23 cellular contexts compared by ENCODE assay signal in genomic region chr20:2446845-2447244, GRCh38. TPM values are rescaled to one million over a fixed set of nuclear protein-coding genes. Genes with fewer than 3 reads are reported as not detected.
DNase-seq lines count a peak whose midpoint lies in the region; ATAC-seq, FAIRE-seq and TF ChIP-seq lines count a peak whose summit lies in the region.
"Had no signal": no experiment of that assay in that cellular context is flagged by ENCODE, and none has a peak within 500 bp of the region (broad histone marks: within the 10 kb centered on the region; RNA-seq: fewer than 3 reads in every experiment).

No MANE protein-coding gene starts in this region.

- H4K5ac ChIP-seq in H1 (ENCODE audit: insufficient read length, low read depth, low read length) = no peak overlapping the region

- H3K36me3 ChIP-seq in H1 (ENCODE audit: control insufficient read depth in 2 of 4, insufficient read depth in 4 of 4, low read length in 3 of 4) (no peaks in the 10 kb centered on the region), trophoblast cell (ENCODE audit: control insufficient read depth in 1 of 2, insufficient read depth in 2 of 2, low read length in 2 of 2) (no peaks in the 10 kb centered on the region)

- DNase-seq in NOMO-1 (lab: John Stamatoyannopoulos, UW; ENCODE audit: unreplicated experiment in 2 of 2) (peak; percentile 14 to 34), NOMO-1 treated with dmso at 0.1 percent for 144 hours (lab: John Stamatoyannopoulos, UW; ENCODE audit: unreplicated experiment) (no peak), NCI-H524 treated with DMSO at 0.1 percent for 48 hours (lab: John Stamatoyannopoulos, UW) (peak; percentile 70), H1 (ENCODE audit: low read depth in 1 of 2, low spot score in 2 of 2) (no peak), trophoblast cell (no peak), OCI-M2 (lab: John Stamatoyannopoulos, UW; ENCODE audit: unreplicated experiment) (no peak), DMS153 (lab: John Stamatoyannopoulos, UW) (no peak)
- DNase-seq: activated CD4-positive, alpha-beta T cell treated with anti-CD3 and anti-CD28 coated beads for 36 hours; activated gamma-delta T cell treated with Interleukin-2 at 50 U/mL for 16 hours; activated T-cell treated with anti-CD3 and anti-CD28 coated beads, Interleukin-2, amount 50 U/mL, for 24 hours; body of pancreas; DMS79 treated with DMSO at 0.1 percent for 48 hours; glutamatergic neuron; mammary epithelial cell; NCI-H1436 treated with DMSO at 0.1 percent for 48 hours; NCI-H510A; psoas muscle; SK-N-SH; small intestine; stimulated activated CD4-positive, alpha-beta T cell treated with anti-CD3 and anti-CD28 coated beads, Interleukin-1b, Interleukin-23, amount 100 ng/mL, for 48 hours; T-helper 17 cell had no signal

- H2BK5ac ChIP-seq in H1 (ENCODE audit: low read depth, low read length) (no peak overlapping the region), trophoblast cell (ENCODE audit: low read depth, low read length, poor library complexity) (no peak overlapping the region)

- no peak overlapping the region for H3K4me3 ChIP-seq in H1 (ENCODE audit: extremely low read depth in 1 of 4, insufficient read depth in 2 of 4, low read depth in 3 of 4, low read length in 4 of 4)
- H3K4me3 ChIP-seq in trophoblast cell (ENCODE audit: low read depth, low read length) = no peak overlapping the region
- H3K4me3 ChIP-seq: body of pancreas, psoas muscle had no signal

- POLR2A ChIA-PET in H1 (lab: Charles Lee; ENCODE audit: partially characterized antibody) = interaction anchor here (1.2 kb wide), 1 partner anchor 22 kb away, joined by 3 read pairs; no protein-coding TSS in a partner anchor

- no peaks in the 10 kb centered on the region for H3K23me2 ChIP-seq in H1 (ENCODE audit: low read depth, low read length)

- CTCF ChIA-PET in H1 (lab: Charles Lee; ENCODE audit: partially characterized antibody) = interaction anchor here (0.7 to 3.1 kb wide), 5 partner anchors 17 to 239 kb away, joined by 3 to 21 read pairs (median 4); no protein-coding TSS in a partner anchor

- ATAC-seq in HG02571 (IDR thresholded peaks at IDR 0.05; ENCODE audit: unreplicated experiment) = no peak
- ATAC-seq: activated CD4-positive, alpha-beta T cell treated with anti-CD3 and anti-CD28 coated beads for 36 hours; body of pancreas; psoas muscle; T-helper 17 cell had no signal

- H4K8ac ChIP-seq in H1 (ENCODE audit: extremely low read depth, insufficient read depth, low read length) = no peak overlapping the region
- H4K8ac ChIP-seq in trophoblast cell (ENCODE audit: low read depth, low read length) = no peak overlapping the region

- H2BK12ac ChIP-seq in H1 (ENCODE audit: low read depth, low read length) (no peak overlapping the region), trophoblast cell (ENCODE audit: low read length) (no peak overlapping the region)

- H3K79me2 ChIP-seq in H1 (ENCODE audit: control insufficient read depth in 1 of 2, insufficient read depth in 2 of 2, low read length in 2 of 2) (no peaks in the 10 kb centered on the region), trophoblast cell (ENCODE audit: control insufficient read depth, insufficient read depth, low read length, poor library complexity) (no peaks in the 10 kb centered on the region)

- H3K79me1 ChIP-seq in H1 (ENCODE audit: low read depth, low read length) = no peaks in the 10 kb centered on the region
- no peaks in the 10 kb centered on the region for H3K79me1 ChIP-seq in trophoblast cell (ENCODE audit: low read length)

- FAIRE-seq in H1 (lab: Jason Lieb, UNC) = peak; percentile 48
- FAIRE-seq: A204.1, small intestine had no signal

- H3K9ac ChIP-seq in H1 (replicated peaks in 1 of 4; ENCODE audit: extremely low read depth in 1 of 4, low read depth in 3 of 4, low read length in 3 of 4) = no peak overlapping the region
- no peak overlapping the region for H3K9ac ChIP-seq in trophoblast cell (ENCODE audit: low read length)
- H3K9ac ChIP-seq: SK-N-SH had no signal

- H4K20me1 ChIP-seq in H1 (replicated peaks in 1 of 2; ENCODE audit: control insufficient read depth in 1 of 2, insufficient read depth in 2 of 2, low read length in 2 of 2) = no peaks in the 10 kb centered on the region

- 78% methylated on average over 4 of the region's 4 CpGs; no CpG with 5 or more reads in 1 of the 2 experiments for WGBS in H1 (ENCODE audit: extremely low coverage in 1 of 2, insufficient coverage in 1 of 2, insufficient read length in 1 of 2, insufficient replicate concordance in 2 of 2, low coverage in 1 of 2, low lambda C conversion rate in 2 of 2, missing lambda C conversion rate in 1 of 2), 2 experiments
- no CpG with 5 or more reads among the region's 4 CpGs for WGBS in trophoblast cell (ENCODE audit: extremely low coverage, insufficient coverage, insufficient read length)

- H2BK15ac ChIP-seq in H1 (ENCODE audit: low read length) = no peak overlapping the region

- no peak for TF ChIP-seq CTCF in H1 (IDR thresholded peaks at IDR 0.05; ENCODE audit: control extremely low read depth in 1 of 3, insufficient read depth in 1 of 3, low read depth in 1 of 3, low read length in 3 of 3)

- no peak overlapping the region for H3K14ac ChIP-seq in H1 (ENCODE audit: insufficient read length)
- H3K14ac ChIP-seq in trophoblast cell (ENCODE audit: low read length) = no peak overlapping the region

- TF ChIP-seq RAD21 in H1 (IDR thresholded peaks at IDR 0.05 in 1 of 2, conservative IDR thresholded peaks at IDR 0.05 in 1 of 2; ENCODE audit: low read depth in 2 of 2, low read length in 2 of 2) = no peak

- no peak overlapping the region for H3K18ac ChIP-seq in H1 (ENCODE audit: extremely low read depth, low read length)
- no peak overlapping the region for H3K18ac ChIP-seq in trophoblast cell (ENCODE audit: low read length)

- H3K9me3 ChIP-seq in H1 (ENCODE audit: insufficient read depth in 2 of 2, low read depth in 1 of 2, low read length in 1 of 2) (no peaks in the 10 kb centered on the region), trophoblast cell (ENCODE audit: insufficient read depth, low read depth, low read length) (peaks cover 1% of the 10 kb centered on the region)
- H3K9me3 ChIP-seq: body of pancreas, psoas muscle, SK-N-SH had no signal

- TF ChIP-seq POLR2A in H1 (IDR thresholded peaks at IDR 0.05; ENCODE audit: control extremely low read depth in 1 of 2, low read depth in 2 of 2, low read length in 2 of 2) = no peak

- H2AK5ac ChIP-seq in H1 (ENCODE audit: low read depth, low read length) (no peak overlapping the region), trophoblast cell (ENCODE audit: low read length) (no peak overlapping the region)

- H4K91ac ChIP-seq in H1 (replicated peaks; ENCODE audit: insufficient read length, low read length) (no peak overlapping the region), trophoblast cell (ENCODE audit: low read depth, low read length) (no peak overlapping the region)

- H3K4me1 ChIP-seq in H1 (replicated peaks in 1 of 4; ENCODE audit: control insufficient read depth in 3 of 4, insufficient read depth in 4 of 4, low read length in 3 of 4) (peaks cover 0 to 4% (median 0%) of the 10 kb centered on the region in 4 experiments; a peak in 1 of 7 replicates), trophoblast cell (ENCODE audit: control insufficient read depth in 1 of 2, insufficient read depth in 2 of 2, low read length in 2 of 2) (no peaks in the 10 kb centered on the region)
- H3K4me1 ChIP-seq: body of pancreas, psoas muscle had no signal

- H3K56ac ChIP-seq in H1 (replicated peaks; ENCODE audit: insufficient read length, low read depth, low read length) = no peak overlapping the region

- H4K12ac ChIP-seq in trophoblast cell (ENCODE audit: low read depth, low read length) = no peak overlapping the region

- H3K27ac ChIP-seq in H1 (ENCODE audit: low read depth, low read length) = no peak overlapping the region
- no peak overlapping the region for H3K27ac ChIP-seq in trophoblast cell (ENCODE audit: low read depth, low read length)
- H3K27ac ChIP-seq: body of pancreas, psoas muscle had no signal

- TF ChIP-seq EP300 in H1 (IDR thresholded peaks at IDR 0.05; ENCODE audit: borderline replicate concordance in 1 of 2, low read depth in 2 of 2, low read length in 2 of 2) = no peak

- no peak overlapping the region for H3K4ac ChIP-seq in H1 (replicated peaks; ENCODE audit: insufficient read length, low read depth, low read length)
- H3K4ac ChIP-seq in trophoblast cell (ENCODE audit: low read depth, low read length) = no peak overlapping the region

- H2BK20ac ChIP-seq in H1 (ENCODE audit: low read length) = no peak overlapping the region

- H3K4me2 ChIP-seq in H1 (ENCODE audit: insufficient read depth in 1 of 2, low read depth in 2 of 2, low read length in 2 of 2) (no peak overlapping the region), trophoblast cell (ENCODE audit: low read length) (no peak overlapping the region)
- H3K4me2 ChIP-seq: SK-N-SH had no signal

- H3K27me3 ChIP-seq in H1 (replicated peaks in 1 of 4; ENCODE audit: control insufficient read depth in 3 of 4, extremely low read depth in 1 of 4, insufficient read depth in 3 of 4, low read length in 3 of 4) (no peaks in the 10 kb centered on the region), trophoblast cell (ENCODE audit: insufficient read depth, low read length) (no peaks in the 10 kb centered on the region)
- H3K27me3 ChIP-seq: body of pancreas had no signal

- H2AFZ ChIP-seq in H1 (ENCODE audit: low read length) = no peak overlapping the region
- no peak overlapping the region for H2AFZ ChIP-seq in trophoblast cell (ENCODE audit: insufficient read depth, low read length, poor library complexity)

- H3K23ac ChIP-seq in H1 (ENCODE audit: insufficient read length) (no peak overlapping the region), trophoblast cell (ENCODE audit: low read length) (peak overlapping the region; percentile 85)

- H2BK120ac ChIP-seq in H1 (replicated peaks; ENCODE audit: low read depth, low read length) (no peak overlapping the region), trophoblast cell (ENCODE audit: insufficient read depth, low read length, poor library complexity) (no peak overlapping the region)

TF ChIP-seq in H1, 55 proteins besides CTCF, POLR2A, EP300 and RAD21 (continues in another document):
- TF ChIP-seq SP2 (IDR thresholded peaks at IDR 0.05; ENCODE audit: low read length) = no peak

RNA-seq across cellular contexts. Expression of gene SNRPB, which starts 23.7 kb away (rescaled TPM):
- total RNA-seq in H1 (2021; fragmentation: NEBNext Ultra II Directional; extraction: Animal tissue kit (Norgen Biotek cat#: 25700)) = 495 and 507 TPM in 2 replicates
- polyA plus RNA-seq in H1 (2011; rRNA removed) = 589 and 706 TPM in 2 replicates
- 598 TPM for polyA plus RNA-seq in H1 (2011; cell fraction: cytosol; rRNA removed)
- 478 TPM for polyA plus RNA-seq in H1 (2011; cell fraction: nucleus; rRNA removed)
- 338 to 478 TPM (median 412 TPM) in 4 replicates for polyA plus RNA-seq in H1 (2012, experiment 1 of 2)
- 587 TPM for polyA plus RNA-seq in H1 (2012, experiment 2 of 2)
- polyA plus RNA-seq in H1 (2013, experiment 1 of 2) = 510 TPM
- 480 TPM for polyA plus RNA-seq in H1 (2013, experiment 2 of 2)
- 119 and 124 TPM in 2 replicates for polyA minus RNA-seq in H1 (2011; rRNA and poly(A)+ RNA removed)
- polyA minus RNA-seq in H1 (2011; cell fraction: cytosol; rRNA and poly(A)+ RNA removed) = 124 TPM
- 94.3 TPM for polyA minus RNA-seq in H1 (2011; cell fraction: nucleus; rRNA and poly(A)+ RNA removed)
- 239 and 247 TPM in 2 replicates for polyA plus RNA-seq in trophoblast cell (2013)

Comparison
In these comparisons a context has a peak if more than half of its experiments do, and no peak if none do; other contexts are left out.
1. DNase-seq: peak in NOMO-1 (2 of 2) and NCI-H524 treated with DMSO at 0.1 percent for 48 hours (single experiment); none in NOMO-1 treated with dmso at 0.1 percent for 144 hours (single experiment), H1 (0 of 2), trophoblast cell (0 of 2), OCI-M2 (single experiment) and DMS153 (single experiment).